32 cellular contexts compared by ENCODE assay signal in genomic region chr9:81470864-81471263, GRCh38.
"Had no signal": no experiment of that assay in that cellular context is flagged by ENCODE, and none has a peak within 500 bp of the region (broad histone marks: within the 10 kb centered on the region; RNA-seq: fewer than 3 reads in every experiment).

No MANE protein-coding gene starts in this region.

- ATAC-seq: activated CD8-positive, alpha-beta memory T cell treated with anti-CD3 and anti-CD28 coated beads, Interleukin-2, amount 10 ng/mL, durations not matched to agents 7 days and 5 days; activated naive CD8-positive, alpha-beta T cell treated with anti-CD3 and anti-CD28 coated beads, Interleukin-2, amount 50 U/mL, for 24 hours; PC-3 had no signal

- H3K36me3 ChIP-seq: brain microvascular endothelial cell, Peyer's patch, SJSA1, WERI-Rb-1 had no signal

- H3K4me3 ChIP-seq: Peyer's patch, SJSA1 had no signal

- DNase-seq: activated CD4-positive, alpha-beta memory T cell treated with anti-CD3 and anti-CD28 coated beads, Interleukin-2, amount 10 ng/mL, durations not matched to agents 7 days and 5 days; activated CD4-positive, alpha-beta T cell treated with anti-CD3 and anti-CD28 coated beads for 1 hour; activated CD4-positive, alpha-beta T cell treated with anti-CD3 and anti-CD28 coated beads for 48 hours; activated CD4-positive, CD25-positive, alpha-beta regulatory T cell; activated CD8-positive, alpha-beta memory T cell treated with anti-CD3 and anti-CD28 coated beads for 24 hours; activated CD8-positive, alpha-beta memory T cell treated with anti-CD3 and anti-CD28 coated beads, Interleukin-2, amount 10 ng/mL, durations not matched to agents 7 days and 5 days; activated CD8-positive, alpha-beta memory T cell treated with anti-CD3 and anti-CD28 coated beads, Interleukin-2, amount 50 U/mL, for 48 hours; activated effector memory CD4-positive, alpha-beta T cell treated with Interleukin-2 at 50 U/mL for 16 hours; activated naive CD4-positive, alpha-beta T cell treated with anti-CD3 and anti-CD28 coated beads, Interleukin-2, amount 10 ng/mL, durations not matched to agents 7 days and 5 days; activated naive CD8-positive, alpha-beta T cell treated with anti-CD3 and anti-CD28 coated beads, Interleukin-2, amount 50 U/mL, for 24 hours; activated T-cell treated with anti-CD3 and anti-CD28 coated beads, Interleukin-2, amount 50 U/mL, for 48 hours; anterior cingulate cortex; brain microvascular endothelial cell; central memory CD4-positive, alpha-beta T cell; MM.1S; MV-4-11; NCI-H1092; NCI-H1436 treated with DMSO at 0.1 percent for 48 hours; NCI-H1694 treated with DMSO at 0.1 percent for 48 hours; NCI-H2029; NCI-H2227 treated with DMSO at 0.1 percent for 48 hours; NCI-H446; NCI-H510A treated with DMSO at 0.1 percent for 48 hours; NCI-H774; NK-92 treated with Interleukin-12 subunit alpha and Interleukin-12 subunit beta, amount 100 ng/mL, for 24 hours; PC-3; Peyer's patch; RPMI8226; SHP77 treated with DMSO at 0.1 percent for 48 hours; T1000; WERI-Rb-1 had no signal

- H3K4me1 ChIP-seq: Peyer's patch had no signal

- H3K9me3 ChIP-seq: Peyer's patch, SJSA1 had no signal
